9 cellular contexts compared by ENCODE assay signal in the genomic region with DNA sequence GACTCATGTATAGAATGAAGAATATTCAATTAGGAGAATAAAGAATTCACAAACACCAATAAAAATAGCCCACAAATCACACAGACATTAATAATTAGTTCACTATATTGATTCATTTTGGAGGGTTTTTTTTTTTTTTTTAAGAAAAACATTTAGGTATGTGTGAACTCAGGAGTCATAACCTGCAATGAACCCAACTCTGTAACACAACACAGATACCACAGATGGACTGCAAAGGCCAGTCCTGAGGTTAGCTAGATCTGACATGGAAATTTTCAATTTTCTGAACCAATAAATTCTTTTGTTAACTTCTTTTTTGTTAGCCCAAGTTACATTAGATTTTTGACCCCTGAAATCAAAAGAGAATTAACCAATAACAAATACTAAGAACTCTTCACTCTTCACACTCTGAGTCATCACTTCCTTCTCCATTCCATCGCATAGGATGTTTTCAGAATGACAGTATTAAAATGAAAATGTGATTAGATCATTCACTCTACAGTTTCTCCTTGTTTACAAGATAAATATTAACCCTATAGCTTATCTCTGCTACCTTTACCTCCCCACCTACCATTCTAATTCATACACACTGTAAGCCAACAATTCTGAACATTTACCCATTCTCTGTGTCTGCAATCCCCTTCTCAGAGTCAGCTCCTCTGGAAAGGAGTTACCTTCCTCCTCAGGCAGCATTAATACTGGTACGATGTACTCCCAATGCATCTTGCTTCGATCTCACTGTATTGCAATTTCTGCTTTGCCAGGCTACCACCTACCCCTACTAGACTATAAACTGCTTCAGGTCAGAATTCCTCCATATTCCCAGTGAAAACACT.
DNase-seq lines count a peak whose midpoint lies in the region; ATAC-seq, FAIRE-seq and TF ChIP-seq lines count a peak whose summit lies in the region.
"Had no signal": no experiment of that assay in that cellular context is flagged by ENCODE, and none has a peak within 500 bp of the region (broad histone marks: within the 10 kb centered on the region; RNA-seq: fewer than 3 reads in every experiment).

No MANE protein-coding gene starts in this region.

- H4K20me1 ChIP-seq in OCI-LY3 (ENCODE audit: insufficient read depth, low read length) (no peaks in the 10 kb centered on the region), keratinocyte (ENCODE audit: control insufficient read depth, extremely low read depth, insufficient read depth, low read length) (no peaks in the 10 kb centered on the region)

- H3K4me2 ChIP-seq in OCI-LY3 (ENCODE audit: low read length) (peak overlapping the region; percentile 43), keratinocyte (ENCODE audit: control insufficient read depth, extremely low read depth, insufficient read depth, low read depth, low read length) (peak overlapping the region; percentile 39)
- H3K4me2 ChIP-seq: KMS-11 had no signal

- no peak overlapping the region for H3K27ac ChIP-seq in OCI-LY3 (ENCODE audit: low read length)
- H3K27ac ChIP-seq in keratinocyte (ENCODE audit: control insufficient read depth, insufficient read depth, low read length): no peak overlapping the region
- H3K27ac ChIP-seq: KMS-11 had no signal

- ATAC-seq in GM18517 (IDR thresholded peaks at IDR 0.05; ENCODE audit: unreplicated experiment) (peak; percentile 91), HG02588 (IDR thresholded peaks at IDR 0.05; ENCODE audit: unreplicated experiment) (peak; percentile 76)

- H3K9me1 ChIP-seq in keratinocyte (ENCODE audit: control insufficient read depth, extremely low read depth, insufficient read depth, low read length): no peaks in the 10 kb centered on the region

- H3K36me3 ChIP-seq in OCI-LY3 (replicated peaks; ENCODE audit: low read depth, low read length): no peaks in the 10 kb centered on the region
- no peaks in the 10 kb centered on the region for H3K36me3 ChIP-seq in keratinocyte (ENCODE audit: control insufficient read depth in 2 of 2, extremely low read depth in 1 of 2, insufficient read depth in 2 of 2, low read length in 2 of 2)

- FAIRE-seq in keratinocyte (lab: Jason Lieb, UNC): peak; percentile 48

- DNase-seq in keratinocyte (ENCODE audit: low read depth, low spot score) (no peak), islet precursor cell (no peak), globus pallidus (ENCODE audit: low spot score) (no peak), midbrain (lab: John Stamatoyannopoulos, UW) (no peak), germinal center (ENCODE audit: low spot score) (no peak)

- H3K79me2 ChIP-seq in OCI-LY3 (ENCODE audit: low read length) (no peaks in the 10 kb centered on the region), keratinocyte (ENCODE audit: control insufficient read depth, insufficient read depth, low read length) (no peaks in the 10 kb centered on the region)

- dilution Hi-C loops in keratinocyte (cut with MboI; ENCODE audit: extremely low pct_ligation_motif_present, low sequenced_read_pairs): no loop called here

- H3K4me3 ChIP-seq in OCI-LY3 (ENCODE audit: low read length) (no peak overlapping the region), keratinocyte (ENCODE audit: control insufficient read depth in 2 of 3, extremely low read depth in 1 of 3, insufficient read depth in 2 of 3, low read depth in 1 of 3, low read length in 3 of 3) (no peak overlapping the region)

- no peaks in the 10 kb centered on the region for H3K9me3 ChIP-seq in OCI-LY3 (ENCODE audit: insufficient read depth, low read length)
- H3K9me3 ChIP-seq in keratinocyte (ENCODE audit: control insufficient read depth, low read depth, low read length): no peaks in the 10 kb centered on the region

- H3K27me3 ChIP-seq in OCI-LY3 (ENCODE audit: low read depth, low read length) (no peaks in the 10 kb centered on the region), keratinocyte (ENCODE audit: control insufficient read depth, extremely low read depth, insufficient read depth, low read length) (no peaks in the 10 kb centered on the region)

- no peak overlapping the region for H3K9ac ChIP-seq in OCI-LY3 (ENCODE audit: low read length)
- no peak overlapping the region for H3K9ac ChIP-seq in keratinocyte (ENCODE audit: control insufficient read depth, extremely low read depth, insufficient read depth, low read length)
- H3K9ac ChIP-seq: KMS-11 had no signal

- H3K4me1 ChIP-seq in OCI-LY3 (ENCODE audit: low read length): peaks cover 12% of the 10 kb centered on the region
- peaks cover 9% of the 10 kb centered on the region for H3K4me1 ChIP-seq in keratinocyte (ENCODE audit: control insufficient read depth, extremely low read depth, insufficient read depth, low read length)

- H2AFZ ChIP-seq in OCI-LY3 (ENCODE audit: low read depth, low read length) (no peak overlapping the region), keratinocyte (ENCODE audit: control insufficient read depth, low read length) (no peak overlapping the region)

- TF ChIP-seq CTCF in OCI-LY3 (IDR thresholded peaks at IDR 0.05; ENCODE audit: low read depth, low read length) (no peak), keratinocyte (optimal IDR thresholded peaks at IDR 0.05 in 1 of 3, IDR thresholded peaks at IDR 0.05 in 1 of 3, conservative IDR thresholded peaks at IDR 0.05 in 1 of 3; ENCODE audit: extremely low read depth in 1 of 3, insufficient read depth in 2 of 3, low read length in 3 of 3) (no peak)
